In the genomic region with DNA sequence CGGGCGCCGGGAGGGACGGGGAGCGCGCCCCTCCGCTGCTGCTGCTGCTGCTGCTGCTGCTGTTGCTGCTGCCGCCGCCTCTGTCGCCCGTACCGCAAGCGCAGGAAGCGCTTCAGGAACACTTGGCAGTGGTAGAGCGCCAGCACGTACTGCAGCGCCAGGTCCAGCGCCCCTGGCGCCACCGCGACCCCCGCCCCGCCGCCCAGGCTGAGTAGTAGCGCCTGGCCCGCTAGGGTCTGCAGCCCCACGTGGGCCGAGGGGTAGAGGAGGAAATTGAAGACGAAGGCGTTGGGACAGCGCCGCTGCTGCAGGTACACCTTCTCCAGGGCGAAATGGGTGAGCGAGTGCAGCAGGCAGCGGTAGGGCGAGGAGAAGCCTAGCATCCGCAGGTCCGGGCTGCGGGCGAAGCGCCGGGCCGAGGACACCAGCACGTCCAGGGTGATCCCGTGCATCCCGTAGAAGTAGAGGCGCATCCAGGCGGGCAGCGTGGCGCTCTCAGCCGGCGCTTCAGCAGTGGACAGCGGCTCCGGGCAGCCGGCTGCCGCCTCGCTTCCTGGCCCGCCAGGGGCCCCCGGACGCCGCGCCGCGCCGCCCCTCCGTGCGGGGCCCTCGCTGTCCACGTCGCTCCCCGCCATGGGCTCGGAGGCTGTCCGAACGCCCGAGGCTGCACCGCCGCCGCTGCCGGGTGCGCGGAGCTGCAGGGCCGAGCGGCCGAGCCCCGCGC, we compare ENCODE assay signal across 8 cellular contexts. TPM values are rescaled to one million over a fixed set of nuclear protein-coding genes. Genes with fewer than 3 reads are reported as not detected.
DNase-seq lines count a peak whose midpoint lies in the region; ATAC-seq and TF ChIP-seq lines count a peak whose summit lies in the region.

A gene (minus strand): TSS at position 699 of the 724 bp plus-strand sequence. CDS start 64 bp downstream, at position 635.

- peak within 1 kb of the TSS; percentile 20 for H4K8ac ChIP-seq in trophoblast cell (ENCODE audit: low read depth, low read length)

- peak within 1 kb of the TSS; percentile 46 for H3K4me3 Mint-ChIP-seq in activated naive CD8-positive, alpha-beta T cell treated with anti-CD3 and anti-CD28 coated beads, Interleukin-2, amount 50 U/mL, for 24 hours

- peaks cover 6% of the 10 kb centered on the region for H3K4me1 Mint-ChIP-seq in activated naive CD8-positive, alpha-beta T cell treated with anti-CD3 and anti-CD28 coated beads, Interleukin-2, amount 50 U/mL, for 24 hours

- H3K9me3 Mint-ChIP-seq in activated naive CD8-positive, alpha-beta T cell treated with anti-CD3 and anti-CD28 coated beads, Interleukin-2, amount 50 U/mL, for 24 hours: no peaks in the 10 kb centered on the region

- intact Hi-C loops in left ventricle myocardium inferior (cut with micrococcal nuclease): no loop called here

- no peak within 1 kb of the TSS for H3K27ac Mint-ChIP-seq in activated naive CD8-positive, alpha-beta T cell treated with anti-CD3 and anti-CD28 coated beads, Interleukin-2, amount 50 U/mL, for 24 hours

- H3K4me3 ChIP-seq in left ventricle myocardium inferior (peak within 1 kb of the TSS; percentile 70), trophoblast cell (ENCODE audit: low read depth, low read length) (peak within 1 kb of the TSS; percentile 76)

- no peak within 1 kb of the TSS for H3K4ac ChIP-seq in trophoblast cell (ENCODE audit: low read depth, low read length)

- no peak within 1 kb of the TSS for H3K14ac ChIP-seq in trophoblast cell (ENCODE audit: low read length)

- H3K79me2 ChIP-seq in trophoblast cell (ENCODE audit: control insufficient read depth, insufficient read depth, low read length, poor library complexity): no peaks in the 10 kb centered on the region

- no peak within 1 kb of the TSS for H3K27ac ChIP-seq in left ventricle myocardium inferior (replicated peaks)
- H3K27ac ChIP-seq in trophoblast cell (ENCODE audit: low read depth, low read length): no peak within 1 kb of the TSS

- H2BK5ac ChIP-seq in trophoblast cell (ENCODE audit: low read depth, low read length, poor library complexity): no peak within 1 kb of the TSS

- no peak for TF ChIP-seq CTCF in left ventricle myocardium inferior (IDR thresholded peaks at IDR 0.05; ENCODE audit: borderline replicate concordance)

- no CpG with 5 or more reads among the region's 86 CpGs for WGBS in trophoblast cell (ENCODE audit: extremely low coverage, insufficient coverage, insufficient read length)

- peak; percentile 18 for DNase-seq in stimulated activated CD4-positive, alpha-beta T cell treated with anti-CD3 and anti-CD28 coated beads, Interleukin-15, amount 100 ng/mL, for 24 hours
- DNase-seq in stimulated activated CD4-positive, alpha-beta T cell treated with anti-CD3 and anti-CD28 coated beads, Interleukin-4, amount 100 ng/mL, for 4 hours: no peak
- DNase-seq in NCI-H1105 (lab: John Stamatoyannopoulos, UW) (peak; percentile 55), left ventricle myocardium inferior (peak; percentile 15), trophoblast cell (peak; percentile 69 to 73)
- DNase-seq in activated naive CD8-positive, alpha-beta T cell treated with anti-CD3 and anti-CD28 coated beads, Interleukin-2, amount 50 U/mL, for 24 hours: peak; percentile 4

- peak within 1 kb of the TSS; percentile 67 for H2AFZ ChIP-seq in trophoblast cell (ENCODE audit: insufficient read depth, low read length, poor library complexity)

- H3K4me1 ChIP-seq in left ventricle myocardium inferior: peaks cover 21% of the 10 kb centered on the region
- peaks cover 3 to 14% of the 10 kb centered on the region in 2 experiments for H3K4me1 ChIP-seq in trophoblast cell (ENCODE audit: control insufficient read depth in 1 of 2, insufficient read depth in 2 of 2, low read length in 2 of 2)

- peaks cover 64% of the 10 kb centered on the region for H3K27me3 ChIP-seq in left ventricle myocardium inferior (ENCODE audit: low read depth)
- H3K27me3 ChIP-seq in trophoblast cell (ENCODE audit: insufficient read depth, low read length): peaks cover 13% of the 10 kb centered on the region

- no peak within 1 kb of the TSS for H2BK120ac ChIP-seq in trophoblast cell (ENCODE audit: insufficient read depth, low read length, poor library complexity)

- no peak within 1 kb of the TSS for H3K23ac ChIP-seq in trophoblast cell (ENCODE audit: low read length)

- H3K27me3 Mint-ChIP-seq in activated naive CD8-positive, alpha-beta T cell treated with anti-CD3 and anti-CD28 coated beads, Interleukin-2, amount 50 U/mL, for 24 hours: peaks cover 43% of the 10 kb centered on the region

- H3K4me2 ChIP-seq in trophoblast cell (ENCODE audit: low read length): peak within 1 kb of the TSS; percentile 83

- no peaks in the 10 kb centered on the region for H3K36me3 ChIP-seq in left ventricle myocardium inferior
- H3K36me3 ChIP-seq in trophoblast cell (ENCODE audit: control insufficient read depth in 1 of 2, insufficient read depth in 2 of 2, low read length in 2 of 2): no peaks in the 10 kb centered on the region

- no peaks in the 10 kb centered on the region for H3K9me3 ChIP-seq in left ventricle myocardium inferior (replicated peaks)
- no peaks in the 10 kb centered on the region for H3K9me3 ChIP-seq in trophoblast cell (ENCODE audit: insufficient read depth, low read depth, low read length)

- no peaks in the 10 kb centered on the region for H3K79me1 ChIP-seq in trophoblast cell (ENCODE audit: low read length)

- H2AK5ac ChIP-seq in trophoblast cell (ENCODE audit: low read length): no peak within 1 kb of the TSS

- H4K91ac ChIP-seq in trophoblast cell (ENCODE audit: low read depth, low read length): no peak within 1 kb of the TSS

- no peak within 1 kb of the TSS for H3K9ac ChIP-seq in trophoblast cell (ENCODE audit: low read length)

- no peak for ATAC-seq in activated naive CD8-positive, alpha-beta T cell treated with anti-CD3 and anti-CD28 coated beads, Interleukin-2, amount 50 U/mL, for 24 hours
- ATAC-seq in HG03025 (IDR thresholded peaks at IDR 0.05; ENCODE audit: low FRiP score, unreplicated experiment) (no peak), HG03196 (IDR thresholded peaks at IDR 0.05; ENCODE audit: unreplicated experiment) (no peak)

- H4K12ac ChIP-seq in trophoblast cell (ENCODE audit: low read depth, low read length): no peak within 1 kb of the TSS

- no peak within 1 kb of the TSS for H2BK12ac ChIP-seq in trophoblast cell (ENCODE audit: low read length)

- no peaks in the 10 kb centered on the region for H3K36me3 Mint-ChIP-seq in activated naive CD8-positive, alpha-beta T cell treated with anti-CD3 and anti-CD28 coated beads, Interleukin-2, amount 50 U/mL, for 24 hours (ENCODE audit: low read depth)

- no peak within 1 kb of the TSS for H3K18ac ChIP-seq in trophoblast cell (ENCODE audit: low read length)

RNA-seq across cellular contexts. Expression of the gene that starts here (rescaled TPM):
- total RNA-seq in left ventricle myocardium inferior: not detected
- 0.21 and 0.26 TPM in 2 replicates for polyA plus RNA-seq in trophoblast cell (2013)

Comparison
In these comparisons a context has a peak if more than half of its experiments do, and no peak if none do; other contexts are left out.
1. DNase-seq: peak in stimulated activated CD4-positive, alpha-beta T cell treated with anti-CD3 and anti-CD28 coated beads, Interleukin-15, amount 100 ng/mL, for 24 hours (single experiment), NCI-H1105 (single experiment), activated naive CD8-positive, alpha-beta T cell treated with anti-CD3 and anti-CD28 coated beads, Interleukin-2, amount 50 U/mL, for 24 hours (single experiment) and trophoblast cell (2 of 2); none in stimulated activated CD4-positive, alpha-beta T cell treated with anti-CD3 and anti-CD28 coated beads, Interleukin-4, amount 100 ng/mL, for 4 hours (0 of 2).
2. Peak in DNase-seq and H3K4me3 ChIP-seq in left ventricle myocardium inferior; RNA of the gene not detected or under 1 TPM.